In the genomic region with DNA sequence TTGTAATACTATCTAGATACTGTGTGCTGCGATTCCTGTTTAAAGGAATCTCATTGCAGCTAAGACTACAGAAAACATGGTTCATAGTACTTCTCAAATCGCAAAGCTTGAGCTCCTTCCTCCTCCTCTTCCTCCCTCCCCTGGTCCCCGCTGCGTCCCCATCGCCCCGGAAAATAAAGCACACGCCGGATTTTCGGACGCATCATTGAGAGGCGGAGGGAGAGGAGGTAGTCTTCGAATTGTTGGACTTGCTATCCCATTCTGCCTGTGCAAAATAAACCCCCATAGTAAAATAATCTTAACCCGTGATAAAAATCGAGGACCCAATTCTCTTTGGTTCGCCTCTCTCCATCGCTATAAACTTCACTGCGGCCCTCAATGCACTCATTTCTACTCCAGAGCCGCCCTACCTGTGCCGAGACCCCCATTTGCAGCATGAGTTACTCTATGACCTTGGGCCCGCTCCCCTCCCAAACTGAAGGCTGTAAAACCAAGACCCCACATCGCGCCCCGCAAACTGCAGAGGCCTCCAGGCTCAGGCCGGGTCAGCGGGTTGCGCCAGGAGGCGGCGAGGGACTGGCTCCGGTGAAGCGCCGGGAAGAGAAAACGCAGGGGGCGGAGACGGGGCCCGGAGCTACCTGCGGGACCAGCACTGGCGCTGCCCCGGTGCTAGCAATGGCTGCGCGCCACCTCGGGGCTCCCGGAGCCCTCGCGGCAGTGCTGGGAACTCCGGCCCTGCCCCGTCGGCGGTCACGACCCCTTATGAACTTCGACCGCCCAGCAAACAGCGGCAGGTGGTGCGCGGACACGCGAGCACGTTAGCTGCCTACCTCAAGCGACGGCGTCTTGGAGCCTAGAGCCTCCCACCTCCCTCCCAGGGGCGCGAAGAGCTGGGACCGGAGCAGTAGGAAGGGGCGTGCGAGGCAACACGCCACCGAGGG, we compare ENCODE assay signal across 8 cellular contexts. TPM values are rescaled to one million over a fixed set of nuclear protein-coding genes. Genes with fewer than 3 reads are reported as not detected.
DNase-seq lines count a peak whose midpoint lies in the region; ATAC-seq, FAIRE-seq and TF ChIP-seq lines count a peak whose summit lies in the region.

No MANE protein-coding gene starts in this region.

- FAIRE-seq in H54 (lab: Jason Lieb, UNC): no peak

- peak; percentile 27 for TF ChIP-seq CTCF in upper lobe of right lung (IDR thresholded peaks at IDR 0.05)

- TF ChIP-seq POLR2A in H54 (IDR thresholded peaks at IDR 0.05; ENCODE audit: low read depth, low read length) (no peak), erythroblast (IDR thresholded peaks at IDR 0.05; ENCODE audit: low read length) (no peak)

- H3K27me3 ChIP-seq in mucosa of stomach (ENCODE audit: control insufficient read depth, insufficient read depth, low read length) (no peaks in the 10 kb centered on the region), upper lobe of right lung (no peaks in the 10 kb centered on the region)

- H3K4me1 ChIP-seq in mucosa of stomach (ENCODE audit: control insufficient read depth, insufficient read depth, low read length) (peaks cover 9% of the 10 kb centered on the region), upper lobe of right lung (peaks cover 20% of the 10 kb centered on the region)

- ATAC-seq in upper lobe of right lung: peak; percentile 78

- peak overlapping the region; percentile 98 for H3K27ac ChIP-seq in upper lobe of right lung

- DNase-seq in stimulated activated CD4-positive, alpha-beta T cell treated with anti-CD3 and anti-CD28 coated beads, Interleukin-12 subunit alpha, Interleukin-12 subunit beta, amount 100 ng/mL, for 24 hours (ENCODE audit: low read depth in 2 of 2): peak; percentile 28 to 47
- DNase-seq in stimulated activated CD4-positive, alpha-beta T cell treated with anti-CD3 and anti-CD28 coated beads, Interleukin-1b, Interleukin-23, amount 100 ng/mL, for 48 hours: no peak
- DNase-seq in H54 (ENCODE audit: insufficient read length, low spot score): peak; percentile 28
- peak; percentile 8 to 87 for DNase-seq in Kasumi-1 (lab: John Stamatoyannopoulos, UW)
- DNase-seq in activated CD4-positive, CD25-positive, alpha-beta regulatory T cell treated with anti-CD3 and anti-CD28 coated beads, Interleukin-2, amount 50 U/mL, for 16 hours (ENCODE audit: low read depth, low spot score): peak; percentile 21
- DNase-seq in erythroblast (lab: John Stamatoyannopoulos, UW): peak; percentile 87 to 92
- DNase-seq in upper lobe of right lung: peak; percentile 90

- no peaks in the 10 kb centered on the region for H3K9me3 ChIP-seq in mucosa of stomach (ENCODE audit: control insufficient read depth, low read length)
- H3K9me3 ChIP-seq in upper lobe of right lung: no peaks in the 10 kb centered on the region

- intact Hi-C loops in upper lobe of right lung (cut with DNase I): no loop called here

- no peaks in the 10 kb centered on the region for H3K36me3 ChIP-seq in mucosa of stomach (ENCODE audit: control insufficient read depth, insufficient read depth, low read length)
- no peaks in the 10 kb centered on the region for H3K36me3 ChIP-seq in upper lobe of right lung

- peak overlapping the region; percentile 99 for H3K4me3 ChIP-seq in mucosa of stomach (ENCODE audit: low read length)
- H3K4me3 ChIP-seq in upper lobe of right lung: peak overlapping the region; percentile 91

- peak overlapping the region; percentile 99 for H3K9ac ChIP-seq in mucosa of stomach (ENCODE audit: low read length)

RNA-seq across cellular contexts. Expression of gene ESCO1, which starts 0.6 kb away (rescaled TPM):
- total RNA-seq in upper lobe of right lung: 15.4 TPM

RNA-seq across cellular contexts. Expression of gene SNRPD1, which starts 12.3 kb away (rescaled TPM):
- total RNA-seq in upper lobe of right lung: 25.8 TPM
